ENCODE assay signal across 1 cellular context in genomic region chr4:122764808-122765189, GRCh38.
TF ChIP-seq lines count a peak whose summit lies in the region.

No MANE protein-coding gene starts in this region.

TF ChIP-seq in K562, 482 proteins besides CTCF, POLR2A, EP300 and RAD21 (continued from another document):
- TF ChIP-seq ATF3 (IDR thresholded peaks at IDR 0.05) (peak; percentile 85), ATF3 (CRISPR knock-in tag; conservative IDR thresholded peaks at IDR 0.05) (no peak), CEBPB (tag; IDR thresholded peaks at IDR 0.05) (peak; percentile 64), ATF7 (IDR thresholded peaks at IDR 0.05) (peak; percentile 27; the same call in 1 of the 2 replicates), ZC3H8 (IDR thresholded peaks at IDR 0.05) (no peak), PKNOX1 (IDR thresholded peaks at IDR 0.05) (no peak), KDM2B (CRISPR knock-in tag; IDR thresholded peaks at IDR 0.05) (no peak), CEBPG (CRISPR knock-in tag; IDR thresholded peaks at IDR 0.05) (peak; percentile 77), CEBPG (tag; conservative IDR thresholded peaks at IDR 0.05 in 1 of 2, IDR thresholded peaks at IDR 0.05 in 1 of 2) (peak; percentile 82 to 97), ARNT (IDR thresholded peaks at IDR 0.05) (peak in 1 of 2 experiments; percentile 56; a peak in 1 of 4 replicates), MYC (IDR thresholded peaks at IDR 0.05; ENCODE audit: low read depth, low read length) (0 out of 2 replicates have a peak, but pooled peaks have one; percentile 24), MYC (CRISPR knock-in tag; IDR thresholded peaks at IDR 0.05; ENCODE audit: borderline replicate concordance, low read depth) (no peak), ZNF589 (CRISPR knock-in tag; IDR thresholded peaks at IDR 0.05; ENCODE audit: low read depth) (peak; percentile 74), JUND (IDR thresholded peaks at IDR 0.05; ENCODE audit: borderline replicate concordance, low read depth, low read length) (peak; percentile 37; the same call in 1 of the 2 replicates), JUND (tag; IDR thresholded peaks at IDR 0.05; ENCODE audit: borderline replicate concordance, low read depth, low read length) (no peak), BRD9 (IDR thresholded peaks at IDR 0.05; ENCODE audit: low read depth, partially characterized antibody) (peak; percentile 67), POLR2H (tag; IDR thresholded peaks at IDR 0.05; ENCODE audit: low read depth) (peak; percentile 66; the same call in 1 of the 2 replicates), ZNF280A (IDR thresholded peaks at IDR 0.05; ENCODE audit: low read depth, partially characterized antibody) (no peak), ZNF395 (CRISPR knock-in tag; IDR thresholded peaks at IDR 0.05) (peak; percentile 8; the same call in 1 of the 2 replicates), ARID1B (IDR thresholded peaks at IDR 0.05) (peak; percentile 21; the same call in 1 of the 2 replicates)
